In the genomic region with DNA sequence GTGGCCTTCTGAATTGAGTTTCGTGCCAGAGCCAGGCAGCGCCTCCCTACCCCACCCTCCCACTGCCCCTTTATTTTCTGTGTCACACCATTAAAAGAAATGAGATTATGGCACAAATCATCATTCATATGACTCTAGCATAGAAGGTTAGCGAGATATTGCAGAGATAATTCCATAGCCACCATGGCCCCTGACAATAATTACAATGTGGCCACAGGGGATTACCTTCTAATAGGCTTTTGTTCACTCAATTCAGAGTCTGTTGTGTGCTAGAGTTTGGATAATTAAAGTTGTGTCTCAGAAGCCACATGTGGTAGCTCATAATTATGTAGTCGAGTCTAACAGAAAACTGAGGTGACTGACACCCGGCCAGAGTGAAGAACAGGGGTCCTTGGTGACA, we compare ENCODE assay signal across 14 cellular contexts.
"Had no signal": no experiment of that assay in that cellular context is flagged by ENCODE, and none has a peak within 500 bp of the region (broad histone marks: within the 10 kb centered on the region; RNA-seq: fewer than 3 reads in every experiment).

No MANE protein-coding gene starts in this region.

- ATAC-seq: activated CD4-positive, alpha-beta T cell treated with anti-CD3 and anti-CD28 coated beads for 36 hours; pancreas had no signal

- H3K36me3 Mint-ChIP-seq: activated naive CD8-positive, alpha-beta T cell treated with anti-CD3 and anti-CD28 coated beads, Interleukin-2, amount 10 ng/mL, durations not matched to agents 7 days and 5 days had no signal

- H3K4me3 Mint-ChIP-seq: activated CD4-positive, alpha-beta memory T cell treated with anti-CD3 and anti-CD28 coated beads, Interleukin-2, amount 10 ng/mL, durations not matched to agents 7 days and 5 days; activated CD4-positive, alpha-beta T cell treated with anti-CD3 and anti-CD28 coated beads for 36 hours; activated naive CD8-positive, alpha-beta T cell treated with anti-CD3 and anti-CD28 coated beads, Interleukin-2, amount 10 ng/mL, durations not matched to agents 7 days and 5 days had no signal

- H3K9me3 ChIP-seq: breast epithelium, pancreas, stomach, thoracic aorta had no signal

- H3K27ac ChIP-seq: breast epithelium, pancreas, stomach, thoracic aorta had no signal

- FAIRE-seq: pancreas had no signal

- H3K36me3 ChIP-seq: breast epithelium, pancreas, stomach, thoracic aorta had no signal

- H3K27me3 ChIP-seq: breast epithelium, pancreas, stomach had no signal

- H3K9me3 Mint-ChIP-seq: activated CD4-positive, alpha-beta memory T cell treated with anti-CD3 and anti-CD28 coated beads, Interleukin-2, amount 10 ng/mL, durations not matched to agents 7 days and 5 days; activated naive CD8-positive, alpha-beta T cell treated with anti-CD3 and anti-CD28 coated beads, Interleukin-2, amount 10 ng/mL, durations not matched to agents 7 days and 5 days had no signal

- H3K4me1 ChIP-seq: breast epithelium, stomach had no signal

- H3K4me3 ChIP-seq: breast epithelium, pancreas, stomach, thoracic aorta had no signal

- H3K4me1 Mint-ChIP-seq: activated CD4-positive, alpha-beta memory T cell treated with anti-CD3 and anti-CD28 coated beads, Interleukin-2, amount 10 ng/mL, durations not matched to agents 7 days and 5 days; activated CD4-positive, alpha-beta T cell treated with anti-CD3 and anti-CD28 coated beads for 36 hours; activated naive CD8-positive, alpha-beta T cell treated with anti-CD3 and anti-CD28 coated beads, Interleukin-2, amount 10 ng/mL, durations not matched to agents 7 days and 5 days had no signal

- H3K27ac Mint-ChIP-seq: activated CD4-positive, alpha-beta memory T cell treated with anti-CD3 and anti-CD28 coated beads, Interleukin-2, amount 10 ng/mL, durations not matched to agents 7 days and 5 days; activated CD4-positive, alpha-beta T cell treated with anti-CD3 and anti-CD28 coated beads for 36 hours; activated naive CD8-positive, alpha-beta T cell treated with anti-CD3 and anti-CD28 coated beads, Interleukin-2, amount 10 ng/mL, durations not matched to agents 7 days and 5 days had no signal

- DNase-seq: activated CD4-positive, alpha-beta memory T cell treated with anti-CD3 and anti-CD28 coated beads, Interleukin-2, amount 10 ng/mL, durations not matched to agents 7 days and 5 days; activated CD4-positive, alpha-beta T cell treated with anti-CD3 and anti-CD28 coated beads for 36 hours; activated naive CD8-positive, alpha-beta T cell treated with anti-CD3 and anti-CD28 coated beads, Interleukin-2, amount 10 ng/mL, durations not matched to agents 7 days and 5 days; anterior cingulate cortex; dermis blood vessel endothelial cell; erythroblast; hippocampal formation; kidney glomerular epithelial cell; pancreas; stimulated activated CD4-positive, alpha-beta T cell treated with anti-CD3 and anti-CD28 coated beads, Interleukin-15, amount 100 ng/mL, for 24 hours; stimulated activated CD4-positive, alpha-beta T cell treated with anti-CD3 and anti-CD28 coated beads, Interleukin-4, amount 100 ng/mL, for 4 hours; stomach had no signal
